ENCODE assay signal across 8 cellular contexts in the genomic region with DNA sequence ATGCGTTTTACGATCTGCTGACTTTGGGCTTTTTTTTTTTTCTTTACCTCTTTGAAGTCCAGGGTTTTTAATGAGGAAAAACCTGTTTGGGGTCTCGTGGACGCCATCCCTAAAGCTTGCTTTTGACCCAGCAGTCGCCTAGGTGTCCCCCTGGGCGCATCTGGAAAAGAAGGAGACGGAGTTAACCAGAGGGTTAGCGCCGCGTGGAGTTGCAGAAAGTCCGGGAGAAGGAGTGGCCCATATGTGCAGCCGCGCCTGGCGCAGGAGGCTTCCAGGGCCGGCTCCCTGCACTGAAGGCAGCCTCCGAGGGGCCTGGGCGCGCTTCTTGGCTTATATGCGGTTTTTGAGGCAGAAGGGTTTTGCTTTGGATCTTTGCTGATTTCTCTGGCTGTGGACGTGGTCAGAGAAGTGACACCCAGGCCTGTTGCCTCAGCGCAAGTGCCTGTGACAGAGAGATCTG. TPM values are rescaled to one million over a fixed set of nuclear protein-coding genes. Genes with fewer than 3 reads are reported as not detected.
DNase-seq lines count a peak whose midpoint lies in the region; ATAC-seq and TF ChIP-seq lines count a peak whose summit lies in the region.

No MANE protein-coding gene starts in this region.

- H3K4me2 ChIP-seq in BLaER1: peak overlapping the region; percentile 95

- H3K4me1 ChIP-seq in BLaER1 (peaks cover 57% of the 10 kb centered on the region), HEK293 (ENCODE audit: control insufficient read depth, insufficient read depth, low read length) (peaks cover 5% of the 10 kb centered on the region; the same call in 1 of the 2 replicates), psoas muscle (peaks cover 19% of the 10 kb centered on the region)

- H3K27me3 ChIP-seq in BLaER1 (no peaks in the 10 kb centered on the region), psoas muscle (ENCODE audit: insufficient read depth in 3 of 3, low read length in 2 of 3) (no peaks in the 10 kb centered on the region)

- ATAC-seq in psoas muscle (peak in 2 of 4 donors; percentile 38 to 47), HG03432 (IDR thresholded peaks at IDR 0.05; ENCODE audit: unreplicated experiment) (no peak)

- H3K4me3 ChIP-seq in BLaER1 (peak overlapping the region; percentile 90), HEK293 (ENCODE audit: low read depth, low read length) (peak overlapping the region; percentile 82), psoas muscle (peak overlapping the region; percentile 95)

- no peak for TF ChIP-seq CTCF in HEK293 (tag by site-specific recombination; IDR thresholded peaks at IDR 0.05)
- no peak for TF ChIP-seq CTCF in psoas muscle (IDR thresholded peaks at IDR 0.05)

- H3K36me3 ChIP-seq in BLaER1: no peaks in the 10 kb centered on the region
- H3K36me3 ChIP-seq in HEK293 (ENCODE audit: control insufficient read depth in 2 of 2, insufficient read depth in 1 of 2, low read length in 2 of 2): peaks cover 0 to 4% of the 10 kb centered on the region in 2 experiments; a peak in 1 of 3 replicates
- no peaks in the 10 kb centered on the region for H3K36me3 ChIP-seq in psoas muscle (ENCODE audit: insufficient read depth in 1 of 2, low read depth in 1 of 2)

- 6 to 8% (median 7%) methylated on average over 21 of the region's 21 CpGs for WGBS in psoas muscle, 3 donors

- intact Hi-C loops in psoas muscle (cut with DNase I): no loop called here

- DNase-seq in activated CD4-positive, alpha-beta T cell treated with anti-CD3 and anti-CD28 coated beads, Interleukin-2, amount 50 U/mL, for 48 hours: peak; percentile 20 to 31
- DNase-seq in glomerular visceral epithelial cell (ENCODE audit: extremely low spot score) (peak; percentile 37), psoas muscle (no peak), HPDE6-E6E7 (ENCODE audit: extremely low spot score) (no peak), HuH-7.5 (ENCODE audit: low spot score) (no peak)

- H4K20me1 ChIP-seq in BLaER1: peaks cover 51% of the 10 kb centered on the region

- peak overlapping the region; percentile 93 for H3K9ac ChIP-seq in BLaER1

- H3K27ac ChIP-seq in BLaER1 (peak overlapping the region; percentile 96), HEK293 (ENCODE audit: extremely low read depth, low read depth, low read length) (peak overlapping the region; percentile 76; the same call in 1 of the 2 replicates), psoas muscle (peak overlapping the region; percentile 85)

- H3K9me3 ChIP-seq in BLaER1: no peaks in the 10 kb centered on the region
- no peaks in the 10 kb centered on the region for H3K9me3 ChIP-seq in HEK293 (ENCODE audit: control insufficient read depth, insufficient read depth, low read depth, low read length)
- no peaks in the 10 kb centered on the region for H3K9me3 ChIP-seq in psoas muscle

- CTCF ChIA-PET in HEK293 (lab: Yijun Ruan, JAX): no interaction called here

- POLR2A ChIA-PET in HEK293 (lab: Yijun Ruan, JAX): interaction anchor here (0.6 kb wide), 1 partner anchor 21 kb away, joined by 3 read pairs; no protein-coding TSS in a partner anchor

TF ChIP-seq in HEK293, 187 proteins besides CTCF, POLR2A, EP300 and RAD21:
- TF ChIP-seq ZNF658 (tag by site-specific recombination; IDR thresholded peaks at IDR 0.05): no peak
- 0 out of 2 replicates have a peak, but pooled peaks have one; percentile 32 for TF ChIP-seq KLF7 (tag by site-specific recombination; IDR thresholded peaks at IDR 0.05; ENCODE audit: borderline replicate concordance)
- TF ChIP-seq, protein P1, sequence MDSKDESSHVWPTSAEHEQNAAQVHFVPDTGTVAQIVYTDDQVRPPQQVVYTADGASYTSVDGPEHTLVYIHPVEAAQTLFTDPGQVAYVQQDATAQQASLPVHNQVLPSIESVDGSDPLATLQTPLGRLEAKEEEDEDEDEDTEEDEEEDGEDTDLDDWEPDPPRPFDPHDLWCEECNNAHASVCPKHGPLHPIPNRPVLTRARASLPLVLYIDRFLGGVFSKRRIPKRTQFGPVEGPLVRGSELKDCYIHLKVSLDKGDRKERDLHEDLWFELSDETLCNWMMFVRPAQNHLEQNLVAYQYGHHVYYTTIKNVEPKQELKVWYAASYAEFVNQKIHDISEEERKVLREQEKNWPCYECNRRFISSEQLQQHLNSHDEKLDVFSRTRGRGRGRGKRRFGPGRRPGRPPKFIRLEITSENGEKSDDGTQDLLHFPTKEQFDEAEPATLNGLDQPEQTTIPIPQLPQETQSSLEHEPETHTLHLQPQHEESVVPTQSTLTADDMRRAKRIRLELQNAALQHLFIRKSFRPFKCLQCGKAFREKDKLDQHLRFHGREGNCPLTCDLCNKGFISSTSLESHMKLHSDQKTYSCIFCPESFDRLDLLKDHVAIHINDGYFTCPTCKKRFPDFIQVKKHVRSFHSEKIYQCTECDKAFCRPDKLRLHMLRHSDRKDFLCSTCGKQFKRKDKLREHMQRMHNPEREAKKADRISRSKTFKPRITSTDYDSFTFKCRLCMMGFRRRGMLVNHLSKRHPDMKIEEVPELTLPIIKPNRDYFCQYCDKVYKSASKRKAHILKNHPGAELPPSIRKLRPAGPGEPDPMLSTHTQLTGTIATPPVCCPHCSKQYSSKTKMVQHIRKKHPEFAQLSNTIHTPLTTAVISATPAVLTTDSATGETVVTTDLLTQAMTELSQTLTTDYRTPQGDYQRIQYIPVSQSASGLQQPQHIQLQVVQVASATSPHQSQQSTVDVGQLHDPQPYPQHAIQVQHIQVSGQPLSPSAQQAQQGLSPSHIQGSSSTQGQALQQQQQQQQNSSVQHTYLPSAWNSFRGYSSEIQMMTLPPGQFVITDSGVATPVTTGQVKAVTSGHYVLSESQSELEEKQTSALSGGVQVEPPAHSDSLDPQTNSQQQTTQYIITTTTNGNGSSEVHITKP (tag by site-specific recombination; IDR thresholded peaks at IDR 0.05): 0 out of 2 replicates have a peak, but pooled peaks have one; percentile 38
- 0 out of 2 replicates have a peak, but pooled peaks have one; percentile 0 for TF ChIP-seq ZNF76 (tag by site-specific recombination; IDR thresholded peaks at IDR 0.05; ENCODE audit: borderline replicate concordance, low read depth)
- no peak for TF ChIP-seq ZNF561 (tag by site-specific recombination; IDR thresholded peaks at IDR 0.05; ENCODE audit: borderline replicate concordance)
- TF ChIP-seq ZNF624 (tag by site-specific recombination; IDR thresholded peaks at IDR 0.05): peak; percentile 7; the same call in 1 of the 2 replicates
- TF ChIP-seq ZNF112 (tag by site-specific recombination; IDR thresholded peaks at IDR 0.05): no peak

RNA-seq across cellular contexts. Expression of gene TMEM181, which starts 0.9 kb away (rescaled TPM):
- total RNA-seq in psoas muscle: 10 to 100 TPM in 3 of 4 donors, 1 to 10 TPM in 1; 7.8 to 12.9 (median 11.5) TPM
- 10 to 100 TPM in 2 of 3 donors, 1 to 10 TPM in 1; 6.8 to 16.2 (median 13.2) TPM for polyA plus RNA-seq in psoas muscle

Comparison
In these comparisons a context has a peak if more than half of its experiments do, and no peak if none do; other contexts are left out.
1. DNase-seq: peak in activated CD4-positive, alpha-beta T cell treated with anti-CD3 and anti-CD28 coated beads, Interleukin-2, amount 50 U/mL, for 48 hours (2 of 2) and glomerular visceral epithelial cell (single experiment); none in psoas muscle (0 of 2), HPDE6-E6E7 (single experiment) and HuH-7.5 (single experiment).
2. Peak in every context shown above with its lines, with median percentiles within 50 percentile points of each other: H3K27ac ChIP-seq and H3K4me3 ChIP-seq.